8 cellular contexts compared by ENCODE assay signal in genomic region chr4:55866973-55867574, GRCh38. TPM values are rescaled to one million over a fixed set of nuclear protein-coding genes. Genes with fewer than 3 reads are reported as not detected.
DNase-seq lines count a peak whose midpoint lies in the region; ATAC-seq, FAIRE-seq and TF ChIP-seq lines count a peak whose summit lies in the region.

No MANE protein-coding gene starts in this region.

- H3K36me3 Mint-ChIP-seq in astrocyte (ENCODE audit: low read depth, unreplicated experiment): no peaks in the 10 kb centered on the region
- H3K36me3 Mint-ChIP-seq in stimulated activated effector memory CD8-positive, alpha-beta T cell treated with anti-CD3 and anti-CD28 coated beads, Interleukin-12 subunit alpha, Interleukin-12 subunit beta, amount 100 ng/mL, for 72 hours: peaks cover 88% of the 10 kb centered on the region

- H3K4me3 ChIP-seq in astrocyte (ENCODE audit: insufficient read depth, low read depth, low read length): no peak overlapping the region

- H3K9me3 ChIP-seq in astrocyte (ENCODE audit: insufficient read depth, low read depth, low read length): no peaks in the 10 kb centered on the region

- FAIRE-seq in astrocyte (lab: Jason Lieb, UNC): no peak

- H2AFZ ChIP-seq in astrocyte (ENCODE audit: low read depth, low read length): no peak overlapping the region

- peak; percentile 10 for DNase-seq in activated CD4-positive, alpha-beta T cell treated with anti-CD3 and anti-CD28 coated beads for 48 hours
- no peak for DNase-seq in activated CD4-positive, alpha-beta T cell treated with anti-CD3 and anti-CD28 coated beads, Interleukin-2, amount 50 U/mL, for 1 hour
- DNase-seq in NCI-H526 treated with DMSO at 0.1 percent for 48 hours (lab: John Stamatoyannopoulos, UW) (peak; percentile 75), astrocyte (ENCODE audit: low read depth) (peak; percentile 59), hippocampal formation (lab: John Stamatoyannopoulos, UW) (peak; percentile 1 to 70)
- DNase-seq in stimulated activated effector memory CD8-positive, alpha-beta T cell treated with anti-CD3 and anti-CD28 coated beads, Interleukin-12 subunit alpha, Interleukin-12 subunit beta, amount 100 ng/mL, for 72 hours (ENCODE audit: low spot score in 2 of 2): no peak

- no peaks in the 10 kb centered on the region for H3K27me3 ChIP-seq in astrocyte (ENCODE audit: insufficient read depth, low read length)

- ATAC-seq in GM21367 (IDR thresholded peaks at IDR 0.05; ENCODE audit: unreplicated experiment) (peak; percentile 86), HG03521 (IDR thresholded peaks at IDR 0.05; ENCODE audit: unreplicated experiment) (peak; percentile 78)
- peak; percentile 65 for ATAC-seq in stimulated activated effector memory CD8-positive, alpha-beta T cell treated with anti-CD3 and anti-CD28 coated beads, Interleukin-12 subunit alpha, Interleukin-12 subunit beta, amount 100 ng/mL, for 72 hours

- H3K27me3 Mint-ChIP-seq in astrocyte (ENCODE audit: low read depth, unreplicated experiment): no peaks in the 10 kb centered on the region

- no peaks in the 10 kb centered on the region for H4K20me1 ChIP-seq in astrocyte (ENCODE audit: insufficient read depth, low read length)

- H3K9ac ChIP-seq in astrocyte (ENCODE audit: low read length): peak overlapping the region; percentile 60

- peaks cover 21% of the 10 kb centered on the region for H3K4me1 Mint-ChIP-seq in astrocyte (ENCODE audit: low read depth, unreplicated experiment)
- peaks cover 18% of the 10 kb centered on the region for H3K4me1 Mint-ChIP-seq in stimulated activated effector memory CD8-positive, alpha-beta T cell treated with anti-CD3 and anti-CD28 coated beads, Interleukin-12 subunit alpha, Interleukin-12 subunit beta, amount 100 ng/mL, for 72 hours

- H3K79me2 ChIP-seq in astrocyte (ENCODE audit: insufficient read depth, low read length): no peaks in the 10 kb centered on the region

- peak overlapping the region; percentile 73 for H3K4me2 ChIP-seq in astrocyte (ENCODE audit: low read length)

- peaks cover 36% of the 10 kb centered on the region for H3K36me3 ChIP-seq in astrocyte (ENCODE audit: insufficient read depth, low read length)

- peak overlapping the region; percentile 95 for H3K27ac Mint-ChIP-seq in astrocyte (ENCODE audit: unreplicated experiment)
- peak overlapping the region; percentile 68 for H3K27ac Mint-ChIP-seq in stimulated activated effector memory CD8-positive, alpha-beta T cell treated with anti-CD3 and anti-CD28 coated beads, Interleukin-12 subunit alpha, Interleukin-12 subunit beta, amount 100 ng/mL, for 72 hours

- H3K27ac ChIP-seq in astrocyte (ENCODE audit: low read depth, low read length): peak overlapping the region; percentile 88

- H3K9me3 Mint-ChIP-seq in astrocyte (ENCODE audit: unreplicated experiment): no peaks in the 10 kb centered on the region
- no peaks in the 10 kb centered on the region for H3K9me3 Mint-ChIP-seq in stimulated activated effector memory CD8-positive, alpha-beta T cell treated with anti-CD3 and anti-CD28 coated beads, Interleukin-12 subunit alpha, Interleukin-12 subunit beta, amount 100 ng/mL, for 72 hours

- H3K4me1 ChIP-seq in astrocyte (ENCODE audit: insufficient read depth, low read length): peaks cover 23% of the 10 kb centered on the region

- TF ChIP-seq CTCF in astrocyte (IDR thresholded peaks at IDR 0.05; ENCODE audit: insufficient read depth, low read depth, low read length): peak; percentile 97

- no peak overlapping the region for H3K4me3 Mint-ChIP-seq in astrocyte (ENCODE audit: unreplicated experiment)
- peak overlapping the region; percentile 32 for H3K4me3 Mint-ChIP-seq in stimulated activated effector memory CD8-positive, alpha-beta T cell treated with anti-CD3 and anti-CD28 coated beads, Interleukin-12 subunit alpha, Interleukin-12 subunit beta, amount 100 ng/mL, for 72 hours

RNA-seq across cellular contexts. Expression of gene EXOC1, which starts 13.6 kb away (rescaled TPM):
- total RNA-seq in astrocyte: 29.9 and 33.3 TPM in 2 replicates

RNA-seq across cellular contexts. Expression of gene EXOC1L, which starts 47.5 kb away (rescaled TPM):
- not detected in 2 replicates for total RNA-seq in astrocyte

Comparison
In these comparisons a context has a peak if more than half of its experiments do, and no peak if none do; other contexts are left out.
1. DNase-seq: peak in activated CD4-positive, alpha-beta T cell treated with anti-CD3 and anti-CD28 coated beads for 48 hours (single experiment), NCI-H526 treated with DMSO at 0.1 percent for 48 hours (single experiment), astrocyte (single experiment) and hippocampal formation (2 of 2); none in activated CD4-positive, alpha-beta T cell treated with anti-CD3 and anti-CD28 coated beads, Interleukin-2, amount 50 U/mL, for 1 hour (single experiment) and stimulated activated effector memory CD8-positive, alpha-beta T cell treated with anti-CD3 and anti-CD28 coated beads, Interleukin-12 subunit alpha, Interleukin-12 subunit beta, amount 100 ng/mL, for 72 hours (0 of 2).
2. Peak in every context shown above with its lines, with median percentiles within 50 percentile points of each other: ATAC-seq.